15 cellular contexts compared by ENCODE assay signal in the genomic region with DNA sequence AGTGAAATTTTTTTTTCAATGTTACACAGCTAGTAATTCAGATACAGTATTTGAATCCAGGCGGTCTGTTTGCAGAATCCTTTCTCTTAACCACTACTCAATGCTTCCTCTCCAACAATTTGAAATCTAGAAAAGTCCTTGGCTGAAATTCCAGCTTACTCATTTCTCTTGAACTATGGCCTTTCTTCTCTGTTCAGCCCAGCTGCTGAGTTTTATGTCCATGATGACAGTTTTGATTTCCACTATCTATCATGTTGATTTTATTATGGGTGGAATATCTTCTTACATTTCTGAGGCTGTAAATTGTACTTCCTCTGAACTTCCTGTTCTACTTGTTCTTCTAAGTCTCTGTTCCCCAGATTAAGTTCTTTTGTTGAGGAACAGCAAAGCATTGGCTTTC.
DNase-seq lines count a peak whose midpoint lies in the region; FAIRE-seq and TF ChIP-seq lines count a peak whose summit lies in the region.
"Had no signal": no experiment of that assay in that cellular context is flagged by ENCODE, and none has a peak within 500 bp of the region (broad histone marks: within the 10 kb centered on the region; RNA-seq: fewer than 3 reads in every experiment).

No MANE protein-coding gene starts in this region.

- peaks cover 4% of the 10 kb centered on the region for H3K27me3 Mint-ChIP-seq in neural progenitor cell (ENCODE audit: insufficient read depth, low read depth)
- H3K27me3 Mint-ChIP-seq: B cell; CD4-positive, alpha-beta memory T cell had no signal

- DNase-seq in EL (peak; percentile 54), NCI-H69 (lab: John Stamatoyannopoulos, UW) (peak; percentile 46), fibroblast of mammary gland (ENCODE audit: low read depth) (peak; percentile 48), neural progenitor cell (ENCODE audit: low spot score) (no peak), pons (ENCODE audit: low spot score) (no peak), frontal cortex (ENCODE audit: low spot score in 2 of 2) (no peak), NCI-H2029 (lab: John Stamatoyannopoulos, UW) (no peak), D721Med (ENCODE audit: insufficient read length, low spot score) (no peak)
- DNase-seq: CD4-positive, alpha-beta memory T cell; NCI-H1105 treated with DMSO at 0.1 percent for 48 hours; NCI-H1930; NCI-H510A treated with DMSO at 0.1 percent for 48 hours; SHP77 treated with DMSO at 0.1 percent for 48 hours had no signal

- no peaks in the 10 kb centered on the region for H4K20me1 ChIP-seq in neural progenitor cell (ENCODE audit: low read depth)

- H3K4me1 ChIP-seq in neural progenitor cell = peaks cover 15% of the 10 kb centered on the region

- H3K4me3 ChIP-seq in fibroblast of mammary gland (ENCODE audit: control insufficient read depth, low read depth, low read length) (no peak overlapping the region), neural progenitor cell (no peak overlapping the region)

- H3K4me3 Mint-ChIP-seq in neural progenitor cell = no peak overlapping the region
- H3K4me3 Mint-ChIP-seq: B cell; CD4-positive, alpha-beta memory T cell had no signal

- no peaks in the 10 kb centered on the region for H3K36me3 Mint-ChIP-seq in neural progenitor cell
- H3K36me3 Mint-ChIP-seq: CD4-positive, alpha-beta memory T cell had no signal

- peaks cover 5% of the 10 kb centered on the region for H3K9me3 Mint-ChIP-seq in neural progenitor cell

- no peaks in the 10 kb centered on the region for H3K27me3 ChIP-seq in neural progenitor cell

- peak overlapping the region; percentile 7 for H3K27ac Mint-ChIP-seq in neural progenitor cell
- H3K27ac Mint-ChIP-seq: B cell; CD4-positive, alpha-beta memory T cell had no signal

- FAIRE-seq in frontal cortex (lab: Jason Lieb, UNC) = no peak
- FAIRE-seq in D721Med (lab: Jason Lieb, UNC) = no peak
- FAIRE-seq: RCC 7860 had no signal

- H3K9ac ChIP-seq in neural progenitor cell = no peak overlapping the region

- H3K27ac ChIP-seq in neural progenitor cell = no peak overlapping the region

- H3K79me2 ChIP-seq in neural progenitor cell (ENCODE audit: low read depth) = no peaks in the 10 kb centered on the region

- TF ChIP-seq CTCF in fibroblast of mammary gland (conservative IDR thresholded peaks at IDR 0.05; ENCODE audit: control insufficient read depth, insufficient read depth, low read depth, low read length) (no peak), neural progenitor cell (IDR thresholded peaks at IDR 0.05) (no peak), D721Med (IDR thresholded peaks at IDR 0.05; ENCODE audit: insufficient read depth, missing control alignments) (no peak)

- H2AFZ ChIP-seq in neural progenitor cell (replicated peaks) = no peak overlapping the region

- no peaks in the 10 kb centered on the region for H3K36me3 ChIP-seq in neural progenitor cell

- H3K4me2 ChIP-seq in neural progenitor cell = peak overlapping the region; percentile 4

- H3K9me3 ChIP-seq in neural progenitor cell (ENCODE audit: low read depth) = no peaks in the 10 kb centered on the region

- H3K4me1 Mint-ChIP-seq in neural progenitor cell = peaks cover 11% of the 10 kb centered on the region
- H3K4me1 Mint-ChIP-seq: B cell had no signal

- H3F3A ChIP-seq in neural progenitor cell (ENCODE audit: low read depth) = peaks cover 4% of the 10 kb centered on the region

Comparison
In these comparisons a context has a peak if more than half of its experiments do, and no peak if none do; other contexts are left out.
1. DNase-seq: peak in EL (single experiment), NCI-H69 (single experiment) and fibroblast of mammary gland (single experiment); none in neural progenitor cell (single experiment), pons (single experiment), frontal cortex (0 of 2), NCI-H2029 (single experiment) and D721Med (single experiment).